In genomic region chr15:85963262-85963760, GRCh38 we compare ENCODE assay signal across 21 cellular contexts.
DNase-seq lines count a peak whose midpoint lies in the region; ATAC-seq and TF ChIP-seq lines count a peak whose summit lies in the region.
"Had no signal": no experiment of that assay in that cellular context is flagged by ENCODE, and none has a peak within 500 bp of the region (broad histone marks: within the 10 kb centered on the region; RNA-seq: fewer than 3 reads in every experiment).

No MANE protein-coding gene starts in this region.

- H3K27ac ChIP-seq in DND-41 (ENCODE audit: low read length), result no peak overlapping the region
- H3K27ac ChIP-seq: 22Rv1; A549; BLaER1 treated with 17β-estradiol and CSF1 and Interleukin-3, amounts not matched to agents 10 nM and 100 nM; C4-2B had no signal

- no peaks in the 10 kb centered on the region for H3K9me3 ChIP-seq in DND-41 (ENCODE audit: insufficient read depth, low read length, severe bottlenecking)
- no peaks in the 10 kb centered on the region for H3K9me3 ChIP-seq in Caco-2
- H3K9me3 ChIP-seq: A549 had no signal

- no peaks in the 10 kb centered on the region for H3K36me3 ChIP-seq in DND-41 (ENCODE audit: insufficient read depth, low read length)
- no peaks in the 10 kb centered on the region for H3K36me3 ChIP-seq in Caco-2 (ENCODE audit: control insufficient read depth, insufficient read depth, low read length)
- H3K36me3 ChIP-seq: BLaER1 treated with 17β-estradiol and CSF1 and Interleukin-3, amounts not matched to agents 10 nM and 100 nM had no signal

- no peak overlapping the region for H3K4me3 Mint-ChIP-seq in Caco-2 (ENCODE audit: unreplicated experiment)
- H3K4me3 Mint-ChIP-seq: B cell; CD4-positive, alpha-beta T cell; CD8-positive, alpha-beta T cell had no signal

- H3K4me3 ChIP-seq in DND-41 (ENCODE audit: low read depth in 1 of 2, low read length in 2 of 2) (no peak overlapping the region), Caco-2 (ENCODE audit: low read depth, low read length) (no peak overlapping the region)
- H3K4me3 ChIP-seq: A549; BLaER1 treated with 17β-estradiol and CSF1 and Interleukin-3, amounts not matched to agents 10 nM and 100 nM had no signal

- H3K27me3 ChIP-seq in DND-41 (ENCODE audit: insufficient read depth, low read length, poor library complexity) (no peaks in the 10 kb centered on the region), Caco-2 (replicated peaks; ENCODE audit: control insufficient read depth, insufficient read depth, low read length) (no peaks in the 10 kb centered on the region)
- H3K27me3 ChIP-seq: BLaER1 treated with 17β-estradiol and CSF1 and Interleukin-3, amounts not matched to agents 10 nM and 100 nM had no signal

- H3K36me3 Mint-ChIP-seq in Caco-2 (ENCODE audit: insufficient read depth, unreplicated experiment), result no peaks in the 10 kb centered on the region
- H3K36me3 Mint-ChIP-seq: CD8-positive, alpha-beta T cell had no signal

- H3K4me2 ChIP-seq in DND-41 (ENCODE audit: insufficient read depth, low read length), result no peak overlapping the region
- H3K4me2 ChIP-seq: A549 had no signal

- H3K79me2 ChIP-seq in DND-41 (ENCODE audit: insufficient read depth, low read length), result no peaks in the 10 kb centered on the region

- BruUV-seq in Caco-2 (replicated peaks; lab: Mats Ljungman, UMichigan), result no TSS peak

- no peak overlapping the region for H3K27ac Mint-ChIP-seq in Caco-2 (ENCODE audit: unreplicated experiment)
- H3K27ac Mint-ChIP-seq: B cell; CD4-positive, alpha-beta T cell; CD8-positive, alpha-beta T cell had no signal

- H3K9ac ChIP-seq in DND-41 (ENCODE audit: low read depth, low read length), result no peak overlapping the region
- H3K9ac ChIP-seq: BLaER1 treated with 17β-estradiol and CSF1 and Interleukin-3, amounts not matched to agents 10 nM and 100 nM had no signal

- DNase-seq in DND-41 (peak; percentile 10), HT1080 (ENCODE audit: low read depth) (peak; percentile 30), SW480 (ENCODE audit: low spot score) (peak; percentile 91), myocyte (ENCODE audit: low read depth) (peak; percentile 36), Caco-2 (no peak), hepatic stellate cell (ENCODE audit: low spot score) (no peak), NCI-H1105 treated with DMSO at 0.1 percent for 48 hours (lab: John Stamatoyannopoulos, UW) (no peak)
- DNase-seq: AML-193; CD4-positive, alpha-beta T cell; CD8-positive, alpha-beta T cell; DMS 273 treated with DMSO at 0.1 percent for 48 hours; DMS153; DMS53; DMS79; GF-D8 had no signal

- H3K27me3 Mint-ChIP-seq in Caco-2 (ENCODE audit: insufficient read depth, unreplicated experiment), result peaks cover 11% of the 10 kb centered on the region

- intact Hi-C loops in Caco-2 (cut with micrococcal nuclease; ENCODE audit: unreplicated experiment), result no loop called here

- no peaks in the 10 kb centered on the region for H3K4me1 Mint-ChIP-seq in Caco-2 (ENCODE audit: low read depth, unreplicated experiment)
- H3K4me1 Mint-ChIP-seq: B cell had no signal

- no peak for TF ChIP-seq CTCF in DND-41 (IDR thresholded peaks at IDR 0.05; ENCODE audit: borderline replicate concordance, extremely low read depth, low read length, poor library complexity, severe bottlenecking)
- TF ChIP-seq CTCF in Caco-2 (IDR thresholded peaks at IDR 0.05; ENCODE audit: insufficient read depth in 1 of 2, low read depth in 1 of 2, low read length in 1 of 2, severe bottlenecking in 1 of 2, unreplicated experiment in 1 of 2), result no peak

- H2AFZ ChIP-seq in DND-41 (ENCODE audit: low read depth, low read length), result no peak overlapping the region

- peak; percentile 67; the same call in 1 of the 3 replicates for ATAC-seq in DND-41 (ENCODE audit: insufficient read depth, low read depth)
- no peak for ATAC-seq in HG03565 (IDR thresholded peaks at IDR 0.05; ENCODE audit: unreplicated experiment)
- ATAC-seq: A549; CD8-positive, alpha-beta T cell had no signal

- no peaks in the 10 kb centered on the region for H4K20me1 ChIP-seq in DND-41 (ENCODE audit: insufficient read depth, low read length)
- H4K20me1 ChIP-seq: BLaER1 treated with 17β-estradiol and CSF1 and Interleukin-3, amounts not matched to agents 10 nM and 100 nM had no signal

- CTCF ChIA-PET in Caco-2 (lab: Charles Lee), result no interaction called here

- H3K4me1 ChIP-seq in DND-41 (ENCODE audit: insufficient read depth, low read length) (no peaks in the 10 kb centered on the region), Caco-2 (no peaks in the 10 kb centered on the region)
- H3K4me1 ChIP-seq: A549 had no signal

- POLR2A ChIA-PET in Caco-2 (lab: Charles Lee), result no interaction called here

- H3K9me3 Mint-ChIP-seq in Caco-2 (ENCODE audit: unreplicated experiment), result no peaks in the 10 kb centered on the region
- H3K9me3 Mint-ChIP-seq: CD4-positive, alpha-beta T cell; CD8-positive, alpha-beta T cell had no signal

Comparison
In these comparisons a context has a peak if more than half of its experiments do, and no peak if none do; other contexts are left out.
1. DNase-seq: peak in DND-41 (single experiment), HT1080 (single experiment), SW480 (single experiment) and myocyte (single experiment); none in Caco-2 (0 of 2), hepatic stellate cell (single experiment) and NCI-H1105 treated with DMSO at 0.1 percent for 48 hours (single experiment).